Comparison of ENCODE assay signal across 12 cellular contexts in genomic region chr12:55682087-55682796, GRCh38. TPM values are rescaled to one million over a fixed set of nuclear protein-coding genes. Genes with fewer than 3 reads are reported as not detected.
DNase-seq lines count a peak whose midpoint lies in the region; ATAC-seq and TF ChIP-seq lines count a peak whose summit lies in the region.
"Had no signal": no experiment of that assay in that cellular context is flagged by ENCODE, and none has a peak within 500 bp of the region (broad histone marks: within the 10 kb centered on the region; RNA-seq: fewer than 3 reads in every experiment).

No MANE protein-coding gene starts in this region.

- peak overlapping the region; percentile 12 to 62 (median 51); a peak in 16 of 22 replicates for H3K4me2 ChIP-seq in BLaER1 treated with 17β-estradiol and CSF1 and Interleukin-3, amounts not matched to agents 10 nM and 100 nM
- peak overlapping the region; percentile 18 for H3K4me2 ChIP-seq in parathyroid adenoma (ENCODE audit: low read length)

- H3K4me3 ChIP-seq in BLaER1 treated with 17β-estradiol and CSF1 and Interleukin-3, amounts not matched to agents 10 nM and 100 nM = no peak overlapping the region
- H3K4me3 ChIP-seq in NT2/D1 (ENCODE audit: insufficient read length, low read depth) = peak overlapping the region; percentile 50
- peak overlapping the region; percentile 14 to 52 (median 39) for H3K4me3 ChIP-seq in heart right ventricle
- no peak overlapping the region for H3K4me3 ChIP-seq in parathyroid adenoma (ENCODE audit: low read depth, low read length)

- no peak for TF ChIP-seq CTCF in heart right ventricle (IDR thresholded peaks at IDR 0.05)
- no peak for TF ChIP-seq CTCF in parathyroid adenoma (IDR thresholded peaks at IDR 0.05)

- H3K27me3 Mint-ChIP-seq in activated T-helper 17 cell treated with anti-CD3 and anti-CD28 coated beads, Interleukin-2, amount 50 U/mL, for 72 hours = peaks cover 25% of the 10 kb centered on the region

- H3K9me3 ChIP-seq in BLaER1 treated with 17β-estradiol and CSF1 and Interleukin-3, amounts not matched to agents 10 nM and 100 nM (replicated peaks in 1 of 11) = no peaks in the 10 kb centered on the region
- H3K9me3 ChIP-seq in NT2/D1 (ENCODE audit: insufficient read depth, low read length) = no peaks in the 10 kb centered on the region
- H3K9me3 ChIP-seq in heart right ventricle = no peaks in the 10 kb centered on the region
- no peaks in the 10 kb centered on the region for H3K9me3 ChIP-seq in parathyroid adenoma (ENCODE audit: control insufficient read depth, low read length)

- H3K36me3 ChIP-seq in BLaER1 treated with 17β-estradiol and CSF1 and Interleukin-3, amounts not matched to agents 10 nM and 100 nM = no peaks in the 10 kb centered on the region
- H3K36me3 ChIP-seq in NT2/D1 (ENCODE audit: insufficient read depth, insufficient read length, low read length) = peaks cover 25% of the 10 kb centered on the region
- H3K36me3 ChIP-seq in heart right ventricle = peaks cover 0 to 28% (median 1%) of the 10 kb centered on the region in 9 donors
- no peaks in the 10 kb centered on the region for H3K36me3 ChIP-seq in parathyroid adenoma (ENCODE audit: control insufficient read depth, insufficient read depth, low read length)

- H3K4me1 Mint-ChIP-seq in activated T-helper 17 cell treated with anti-CD3 and anti-CD28 coated beads, Interleukin-2, amount 50 U/mL, for 72 hours = peaks cover 8% of the 10 kb centered on the region

- ATAC-seq in heart right ventricle (peak in 4 of 8 donors; percentile 8 to 24 (median 10)), HG03039 (IDR thresholded peaks at IDR 0.05; ENCODE audit: unreplicated experiment) (no peak), GM21786 (IDR thresholded peaks at IDR 0.05; ENCODE audit: unreplicated experiment) (no peak)
- no peak for ATAC-seq in activated T-helper 17 cell treated with anti-CD3 and anti-CD28 coated beads, Interleukin-2, amount 50 U/mL, for 72 hours (replicated peaks)

- intact Hi-C loops in heart right ventricle (cut with DNase I) = loop anchor here in 7 of 10 donors (2.0 to 5.0 kb wide), 4 partner anchors 39 to 55 kb away; partner anchors contain the start of genes RDH5 (in 6 of the 7) and CD63 (in 1 of the 7)

- H3K4me1 ChIP-seq in BLaER1 treated with 17β-estradiol and CSF1 and Interleukin-3, amounts not matched to agents 10 nM and 100 nM = peaks cover 9 to 33% (median 23%) of the 10 kb centered on the region in 10 experiments
- H3K4me1 ChIP-seq in NT2/D1 (ENCODE audit: insufficient read depth, insufficient read length) (no peaks in the 10 kb centered on the region), heart right ventricle (peaks cover 0 to 19% (median 14%) of the 10 kb centered on the region in 9 donors), parathyroid adenoma (peaks cover 7% of the 10 kb centered on the region)

- no peaks in the 10 kb centered on the region for H4K20me1 ChIP-seq in BLaER1 treated with 17β-estradiol and CSF1 and Interleukin-3, amounts not matched to agents 10 nM and 100 nM

- no peaks in the 10 kb centered on the region for H3K79me2 ChIP-seq in parathyroid adenoma

- DNase-seq in NT2/D1 (ENCODE audit: low read depth, low spot score) = no peak
- DNase-seq in heart right ventricle = no peak
- DNase-seq in NCI-H748 treated with DMSO at 0.1 percent for 48 hours (lab: John Stamatoyannopoulos, UW) = no peak
- DNase-seq: CD4-positive, CD25-positive, alpha-beta regulatory T cell; stimulated activated naive CD4-positive, alpha-beta T cell treated with Interleukin-2 at 50 U/mL for 16 hours had no signal

- no peak overlapping the region for H3K4me3 Mint-ChIP-seq in activated T-helper 17 cell treated with anti-CD3 and anti-CD28 coated beads, Interleukin-2, amount 50 U/mL, for 72 hours
- H3K4me3 Mint-ChIP-seq: CD4-positive, CD25-positive, alpha-beta regulatory T cell had no signal

- H2AFZ ChIP-seq in parathyroid adenoma = peak overlapping the region; percentile 83

- H3K27me3 ChIP-seq in BLaER1 treated with 17β-estradiol and CSF1 and Interleukin-3, amounts not matched to agents 10 nM and 100 nM = no peaks in the 10 kb centered on the region
- H3K27me3 ChIP-seq in NT2/D1 (ENCODE audit: insufficient read depth, insufficient read length) = no peaks in the 10 kb centered on the region
- no peaks in the 10 kb centered on the region for H3K27me3 ChIP-seq in heart right ventricle
- H3K27me3 ChIP-seq in parathyroid adenoma (ENCODE audit: control insufficient read depth, insufficient read depth, low read length) = no peaks in the 10 kb centered on the region

- H3K27ac Mint-ChIP-seq in activated T-helper 17 cell treated with anti-CD3 and anti-CD28 coated beads, Interleukin-2, amount 50 U/mL, for 72 hours = no peak overlapping the region
- H3K27ac Mint-ChIP-seq: CD4-positive, CD25-positive, alpha-beta regulatory T cell had no signal

- H3K36me3 Mint-ChIP-seq in activated T-helper 17 cell treated with anti-CD3 and anti-CD28 coated beads, Interleukin-2, amount 50 U/mL, for 72 hours (ENCODE audit: low read depth) = no peaks in the 10 kb centered on the region
- H3K36me3 Mint-ChIP-seq: CD4-positive, CD25-positive, alpha-beta regulatory T cell had no signal

- H3K27ac ChIP-seq in BLaER1 treated with 17β-estradiol and CSF1 and Interleukin-3, amounts not matched to agents 10 nM and 100 nM = no peak overlapping the region
- peak overlapping the region in 9 of 10 donors; percentile 44 to 79 (median 56) for H3K27ac ChIP-seq in heart right ventricle
- H3K27ac ChIP-seq in parathyroid adenoma = no peak overlapping the region

- H3K9ac ChIP-seq in BLaER1 treated with 17β-estradiol and CSF1 and Interleukin-3, amounts not matched to agents 10 nM and 100 nM = no peak overlapping the region
- H3K9ac ChIP-seq in NT2/D1 (ENCODE audit: insufficient read length, low read depth) (peak overlapping the region; percentile 69), parathyroid adenoma (no peak overlapping the region)

- no peaks in the 10 kb centered on the region for H3K9me3 Mint-ChIP-seq in activated T-helper 17 cell treated with anti-CD3 and anti-CD28 coated beads, Interleukin-2, amount 50 U/mL, for 72 hours

- WGBS in heart right ventricle, 2 donors = 80 to 87% methylated on average over 13 of the region's 13 CpGs

RNA-seq across cellular contexts. Expression of gene ITGA7, which starts 25.5 kb away (rescaled TPM):
- total RNA-seq in heart right ventricle = 100 to 1,000 TPM; 422 to 750 (median 538) TPM
- 100 to 1,000 TPM; 247 to 481 TPM for polyA plus RNA-seq in heart right ventricle
- total RNA-seq in activated T-helper 17 cell treated with anti-CD3 and anti-CD28 coated beads, Interleukin-2, amount 50 U/mL, for 72 hours = 1 to 10 TPM; 3.2 to 8.7 TPM

RNA-seq across cellular contexts. Expression of gene BLOC1S1, which starts 33.6 kb away (rescaled TPM):
- total RNA-seq in heart right ventricle = 100 to 1,000 TPM in 5 of 10 donors, 10 to 100 TPM in 5; 68.3 to 136 (median 101) TPM
- 100 to 1,000 TPM; 305 to 515 TPM for polyA plus RNA-seq in heart right ventricle
- total RNA-seq in activated T-helper 17 cell treated with anti-CD3 and anti-CD28 coated beads, Interleukin-2, amount 50 U/mL, for 72 hours = 100 to 1,000 TPM; 104 to 118 TPM

RNA-seq across cellular contexts. Expression of gene RDH5, which starts 38.0 kb away (rescaled TPM):
- 10 to 100 TPM in 6 of 10 donors, 1 to 10 TPM in 4; 4.9 to 25.9 (median 13.6) TPM for total RNA-seq in heart right ventricle
- 10 to 100 TPM; 40.1 to 54.5 TPM for polyA plus RNA-seq in heart right ventricle
- total RNA-seq in activated T-helper 17 cell treated with anti-CD3 and anti-CD28 coated beads, Interleukin-2, amount 50 U/mL, for 72 hours = 10 to 100 TPM; 13.0 to 13.5 TPM

RNA-seq across cellular contexts. Expression of gene OR10P1, which starts 45.5 kb away (rescaled TPM):
- not detected for total RNA-seq in heart right ventricle
- not detected for polyA plus RNA-seq in heart right ventricle
- not detected for total RNA-seq in activated T-helper 17 cell treated with anti-CD3 and anti-CD28 coated beads, Interleukin-2, amount 50 U/mL, for 72 hours
- total RNA-seq: CD4-positive, CD25-positive, alpha-beta regulatory T cell; dermis blood vessel endothelial cell; T-helper 2 cell treated with Interferon-gamma antibody and Interleukin-4, amounts not matched to agents 100 ng/mL and 5 ng/mL, for 36 hours had no signal
- polyA plus RNA-seq: CD4-positive, CD25-positive, alpha-beta regulatory T cell had no signal

RNA-seq across cellular contexts. Expression of gene CD63, which starts 46.6 kb away (rescaled TPM):
- total RNA-seq in heart right ventricle = 1,000 to 10,000 TPM in 2 of 10 donors, 100 to 1,000 TPM in 8; 565 to 1,547 (median 768) TPM
- 1,000 to 10,000 TPM; 1,333 to 2,861 TPM for polyA plus RNA-seq in heart right ventricle
- total RNA-seq in activated T-helper 17 cell treated with anti-CD3 and anti-CD28 coated beads, Interleukin-2, amount 50 U/mL, for 72 hours = 100 to 1,000 TPM; 211 to 237 TPM

Comparison
In these comparisons a context has a peak if more than half of its experiments do, and no peak if none do; other contexts are left out.
1. H3K27ac ChIP-seq: peak in heart right ventricle (9 of 10); none in BLaER1 treated with 17β-estradiol and CSF1 and Interleukin-3, amounts not matched to agents 10 nM and 100 nM (0 of 11) and parathyroid adenoma (single experiment).
2. H3K4me3 ChIP-seq: peak in NT2/D1 (single experiment) and heart right ventricle (10 of 10); none in BLaER1 treated with 17β-estradiol and CSF1 and Interleukin-3, amounts not matched to agents 10 nM and 100 nM (0 of 10) and parathyroid adenoma (single experiment).
3. RNA of gene ITGA7, which starts 25.5 kb away (total RNA-seq): 422 to 750 TPM in heart right ventricle; 3.2 to 8.7 TPM in activated T-helper 17 cell treated with anti-CD3 and anti-CD28 coated beads, Interleukin-2, amount 50 U/mL, for 72 hours; every median in the first group is over 10 times any median in the second.